16 cellular contexts compared by ENCODE assay signal in the genomic region with DNA sequence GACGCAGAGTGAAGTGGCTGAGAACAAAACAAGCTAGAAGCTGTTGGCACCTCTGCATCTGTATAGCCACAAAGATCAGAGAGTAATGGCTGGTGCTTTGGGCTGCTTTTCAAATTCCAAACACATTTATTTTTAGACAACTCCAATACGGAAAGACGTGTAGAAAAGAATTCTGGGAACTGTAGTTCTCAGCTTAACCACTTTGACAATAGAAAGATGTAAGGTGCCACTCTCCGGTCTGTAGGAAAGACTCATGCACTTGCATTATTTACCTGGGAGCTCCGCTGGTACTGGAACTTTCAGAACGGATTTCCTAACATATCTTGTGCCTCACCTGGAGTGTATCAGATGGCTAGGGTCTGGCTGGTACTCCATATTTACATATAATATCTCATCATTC. TPM values are rescaled to one million over a fixed set of nuclear protein-coding genes. Genes with fewer than 3 reads are reported as not detected.
DNase-seq lines count a peak whose midpoint lies in the region; ATAC-seq and TF ChIP-seq lines count a peak whose summit lies in the region.
"Had no signal": no experiment of that assay in that cellular context is flagged by ENCODE, and none has a peak within 500 bp of the region (broad histone marks: within the 10 kb centered on the region; RNA-seq: fewer than 3 reads in every experiment).

No MANE protein-coding gene starts in this region.

- no peaks in the 10 kb centered on the region for H3K79me2 ChIP-seq in SK-N-SH (ENCODE audit: insufficient read depth)

- no peaks in the 10 kb centered on the region for H3K4me1 ChIP-seq in SK-N-SH (ENCODE audit: control insufficient read depth in 1 of 2, insufficient read depth in 2 of 2, low read depth in 1 of 2, low read length in 1 of 2)
- H3K4me1 ChIP-seq in HEK293 (ENCODE audit: control insufficient read depth, insufficient read depth, low read length), result no peaks in the 10 kb centered on the region

- ATAC-seq in SK-N-SH treated with all-trans-retinoic acid at 6 μM for 48 hours, result peak; percentile 40; the same call in 2 of the 3 replicates
- ATAC-seq in GM21423 (IDR thresholded peaks at IDR 0.05; ENCODE audit: unreplicated experiment), result no peak
- ATAC-seq: GM12878 had no signal

- WGBS in SK-N-SH (ENCODE audit: low lambda C conversion rate), result 3% methylated on average over 6 of the region's 6 CpGs

- no peak overlapping the region for H3K27ac ChIP-seq in SK-N-SH (ENCODE audit: low read depth in 2 of 2, low read length in 1 of 2)
- H3K27ac ChIP-seq in HEK293 (ENCODE audit: extremely low read depth, low read depth, low read length), result no peak overlapping the region
- H3K27ac ChIP-seq: C4-2B, RWPE1 had no signal

- H3K4me2 ChIP-seq in SK-N-SH, result no peak overlapping the region

- TF ChIP-seq EP300 in SK-N-SH (IDR thresholded peaks at IDR 0.05; ENCODE audit: borderline replicate concordance in 1 of 2, low read depth in 1 of 2, low read length in 1 of 2), result no peak

- H3K9me2 ChIP-seq in SK-N-SH, result no peaks in the 10 kb centered on the region

- TF ChIP-seq CTCF in SK-N-SH (IDR thresholded peaks at IDR 0.05) (no peak), HEK293 (tag by site-specific recombination; IDR thresholded peaks at IDR 0.05) (no peak)

- DNase-seq in SK-N-SH (no peak), SW480 (ENCODE audit: low spot score) (peak; percentile 24), erythroblast (lab: John Stamatoyannopoulos, UW) (no peak)
- DNase-seq in stimulated activated CD4-positive, alpha-beta T cell treated with anti-CD3 and anti-CD28 coated beads, Interleukin-15, amount 100 ng/mL, for 24 hours, result no peak
- DNase-seq: GDM1, IMR-90, Kasumi-1, NCI-H1417, NCI-H187 treated with DMSO at 0.1 percent for 48 hours, NCI-H446 treated with DMSO at 0.1 percent for 48 hours had no signal

- H3K36me3 ChIP-seq in SK-N-SH (replicated peaks in 1 of 2; ENCODE audit: control insufficient read depth in 1 of 2, insufficient read depth in 2 of 2, low read length in 1 of 2) (no peaks in the 10 kb centered on the region), HEK293 (ENCODE audit: control insufficient read depth in 2 of 2, insufficient read depth in 1 of 2, low read length in 2 of 2) (no peaks in the 10 kb centered on the region)

- H3K9me3 ChIP-seq in SK-N-SH (no peaks in the 10 kb centered on the region; the same call in 1 of the 2 replicates), HEK293 (ENCODE audit: control insufficient read depth, insufficient read depth, low read depth, low read length) (no peaks in the 10 kb centered on the region)

- peaks cover 13% of the 10 kb centered on the region; the same call in 1 of the 2 replicates for H3K27me3 ChIP-seq in SK-N-SH (ENCODE audit: insufficient read depth)

- H3K4me3 ChIP-seq in SK-N-SH (ENCODE audit: low read depth in 2 of 2, low read length in 1 of 2) (no peak overlapping the region), HEK293 (ENCODE audit: low read depth, low read length) (no peak overlapping the region)
- H3K4me3 ChIP-seq: GM12878 had no signal

- TF ChIP-seq POLR2A in erythroblast (IDR thresholded peaks at IDR 0.05; ENCODE audit: low read length), result no peak

- H3K9ac ChIP-seq in SK-N-SH, result no peak overlapping the region

- H4K20me1 ChIP-seq in SK-N-SH (ENCODE audit: insufficient read depth), result no peaks in the 10 kb centered on the region

- POLR2A ChIA-PET in SK-N-SH (lab: Yijun Ruan, JAX) (no interaction called here), HEK293 (lab: Yijun Ruan, JAX) (no interaction called here)

- no peak overlapping the region for H2AFZ ChIP-seq in SK-N-SH (ENCODE audit: low read depth)

- CTCF ChIA-PET in SK-N-SH (lab: Yijun Ruan, JAX) (no interaction called here), HEK293 (lab: Yijun Ruan, JAX) (no interaction called here)

- no peak for TF ChIP-seq RAD21 in SK-N-SH (IDR thresholded peaks at IDR 0.05; ENCODE audit: low read length)

- no peaks in the 10 kb centered on the region for H3F3A ChIP-seq in SK-N-SH (replicated peaks; ENCODE audit: insufficient read depth)

TF ChIP-seq in SK-N-SH treated with all-trans-retinoic acid at 6 μM for 48 hours, 23 proteins besides CTCF, POLR2A, EP300 and RAD21 (continues in another document):
- TF ChIP-seq, protein P1, sequence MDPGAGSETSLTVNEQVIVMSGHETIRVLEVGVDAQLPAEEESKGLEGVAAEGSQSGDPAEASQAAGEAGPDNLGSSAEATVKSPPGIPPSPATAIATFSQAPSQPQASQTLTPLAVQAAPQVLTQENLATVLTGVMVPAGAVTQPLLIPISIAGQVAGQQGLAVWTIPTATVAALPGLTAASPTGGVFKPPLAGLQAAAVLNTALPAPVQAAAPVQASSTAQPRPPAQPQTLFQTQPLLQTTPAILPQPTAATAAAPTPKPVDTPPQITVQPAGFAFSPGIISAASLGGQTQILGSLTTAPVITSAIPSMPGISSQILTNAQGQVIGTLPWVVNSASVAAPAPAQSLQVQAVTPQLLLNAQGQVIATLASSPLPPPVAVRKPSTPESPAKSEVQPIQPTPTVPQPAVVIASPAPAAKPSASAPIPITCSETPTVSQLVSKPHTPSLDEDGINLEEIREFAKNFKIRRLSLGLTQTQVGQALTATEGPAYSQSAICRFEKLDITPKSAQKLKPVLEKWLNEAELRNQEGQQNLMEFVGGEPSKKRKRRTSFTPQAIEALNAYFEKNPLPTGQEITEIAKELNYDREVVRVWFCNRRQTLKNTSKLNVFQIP (CRISPR knock-in tag; IDR thresholded peaks at IDR 0.05; ENCODE audit: borderline replicate concordance, low read depth), result no peak

TF ChIP-seq in SK-N-SH, 30 proteins besides CTCF, POLR2A, EP300 and RAD21 (continues in another document):
- TF ChIP-seq, protein P2, sequence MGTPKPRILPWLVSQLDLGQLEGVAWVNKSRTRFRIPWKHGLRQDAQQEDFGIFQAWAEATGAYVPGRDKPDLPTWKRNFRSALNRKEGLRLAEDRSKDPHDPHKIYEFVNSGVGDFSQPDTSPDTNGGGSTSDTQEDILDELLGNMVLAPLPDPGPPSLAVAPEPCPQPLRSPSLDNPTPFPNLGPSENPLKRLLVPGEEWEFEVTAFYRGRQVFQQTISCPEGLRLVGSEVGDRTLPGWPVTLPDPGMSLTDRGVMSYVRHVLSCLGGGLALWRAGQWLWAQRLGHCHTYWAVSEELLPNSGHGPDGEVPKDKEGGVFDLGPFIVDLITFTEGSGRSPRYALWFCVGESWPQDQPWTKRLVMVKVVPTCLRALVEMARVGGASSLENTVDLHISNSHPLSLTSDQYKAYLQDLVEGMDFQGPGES (IDR thresholded peaks at IDR 0.05; ENCODE audit: low read depth, low read length), result no peak
- no peak for TF ChIP-seq MXI1 (IDR thresholded peaks at IDR 0.05; ENCODE audit: low read depth, low read length)

TF ChIP-seq in HEK293, 187 proteins besides CTCF, POLR2A, EP300 and RAD21:
- TF ChIP-seq, protein P3, sequence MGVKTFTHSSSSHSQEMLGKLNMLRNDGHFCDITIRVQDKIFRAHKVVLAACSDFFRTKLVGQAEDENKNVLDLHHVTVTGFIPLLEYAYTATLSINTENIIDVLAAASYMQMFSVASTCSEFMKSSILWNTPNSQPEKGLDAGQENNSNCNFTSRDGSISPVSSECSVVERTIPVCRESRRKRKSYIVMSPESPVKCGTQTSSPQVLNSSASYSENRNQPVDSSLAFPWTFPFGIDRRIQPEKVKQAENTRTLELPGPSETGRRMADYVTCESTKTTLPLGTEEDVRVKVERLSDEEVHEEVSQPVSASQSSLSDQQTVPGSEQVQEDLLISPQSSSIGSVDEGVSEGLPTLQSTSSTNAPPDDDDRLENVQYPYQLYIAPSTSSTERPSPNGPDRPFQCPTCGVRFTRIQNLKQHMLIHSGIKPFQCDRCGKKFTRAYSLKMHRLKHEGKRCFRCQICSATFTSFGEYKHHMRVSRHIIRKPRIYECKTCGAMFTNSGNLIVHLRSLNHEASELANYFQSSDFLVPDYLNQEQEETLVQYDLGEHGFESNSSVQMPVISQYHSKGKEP (tag by site-specific recombination; IDR thresholded peaks at IDR 0.05), result no peak
- TF ChIP-seq, protein P4, sequence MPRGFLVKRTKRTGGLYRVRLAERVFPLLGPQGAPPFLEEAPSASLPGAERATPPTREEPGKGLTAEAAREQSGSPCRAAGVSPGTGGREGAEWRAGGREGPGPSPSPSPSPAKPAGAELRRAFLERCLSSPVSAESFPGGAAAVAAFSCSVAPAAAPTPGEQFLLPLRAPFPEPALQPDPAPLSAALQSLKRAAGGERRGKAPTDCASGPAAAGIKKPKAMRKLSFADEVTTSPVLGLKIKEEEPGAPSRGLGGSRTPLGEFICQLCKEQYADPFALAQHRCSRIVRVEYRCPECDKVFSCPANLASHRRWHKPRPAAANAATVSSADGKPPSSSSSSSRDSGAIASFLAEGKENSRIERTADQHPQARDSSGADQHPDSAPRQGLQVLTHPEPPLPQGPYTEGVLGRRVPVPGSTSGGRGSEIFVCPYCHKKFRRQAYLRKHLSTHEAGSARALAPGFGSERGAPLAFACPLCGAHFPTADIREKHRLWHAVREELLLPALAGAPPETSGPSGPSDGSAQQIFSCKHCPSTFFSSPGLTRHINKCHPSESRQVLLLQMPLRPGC (tag by site-specific recombination; IDR thresholded peaks at IDR 0.05), result no peak
- TF ChIP-seq ZNF214 (tag by site-specific recombination; IDR thresholded peaks at IDR 0.05; ENCODE audit: borderline replicate concordance) (no peak), ZNF394 (tag by site-specific recombination; IDR thresholded peaks at IDR 0.05; ENCODE audit: borderline replicate concordance) (no peak), GLI2 (tag by site-specific recombination; IDR thresholded peaks at IDR 0.05; ENCODE audit: borderline replicate concordance, low read depth) (no peak), ZNF670 (tag by site-specific recombination; IDR thresholded peaks at IDR 0.05; ENCODE audit: low read depth) (no peak), ZNF335 (tag by site-specific recombination; conservative IDR thresholded peaks at IDR 0.05) (peak; percentile 49)

RNA-seq across cellular contexts. Expression of a gene that starts 1.8 kb away (rescaled TPM):
- not detected in 2 replicates for polyA plus RNA-seq in SK-N-SH (2012; rRNA removed)
- polyA plus RNA-seq in SK-N-SH (2012; cell fraction: cytosol; rRNA removed), result not detected in 2 replicates
- not detected in 2 replicates for polyA plus RNA-seq in SK-N-SH (2012; cell fraction: nucleus; rRNA removed)
- polyA plus RNA-seq: GM12878, IMR-90 had no signal

RNA-seq across cellular contexts. Expression of a gene that starts 47.2 kb away (rescaled TPM):
- not detected in 2 replicates for polyA plus RNA-seq in SK-N-SH (2012; rRNA removed)
- not detected in 2 replicates for polyA plus RNA-seq in SK-N-SH (2012; cell fraction: cytosol; rRNA removed)
- polyA plus RNA-seq in SK-N-SH (2012; cell fraction: nucleus; rRNA removed), result not detected in 2 replicates
- polyA plus RNA-seq: GM12878, IMR-90 had no signal

RNA-seq across cellular contexts. Expression of a gene that starts 57.5 kb away (rescaled TPM):
- polyA plus RNA-seq in SK-N-SH (2012; rRNA removed), result not detected in 2 replicates
- polyA plus RNA-seq in SK-N-SH (2012; cell fraction: cytosol; rRNA removed), result not detected in 2 replicates
- polyA plus RNA-seq in SK-N-SH (2012; cell fraction: nucleus; rRNA removed), result not detected in 2 replicates
- polyA plus RNA-seq: GM12878, IMR-90 had no signal
